Comparison of ENCODE assay signal across 23 cellular contexts in the genomic region with DNA sequence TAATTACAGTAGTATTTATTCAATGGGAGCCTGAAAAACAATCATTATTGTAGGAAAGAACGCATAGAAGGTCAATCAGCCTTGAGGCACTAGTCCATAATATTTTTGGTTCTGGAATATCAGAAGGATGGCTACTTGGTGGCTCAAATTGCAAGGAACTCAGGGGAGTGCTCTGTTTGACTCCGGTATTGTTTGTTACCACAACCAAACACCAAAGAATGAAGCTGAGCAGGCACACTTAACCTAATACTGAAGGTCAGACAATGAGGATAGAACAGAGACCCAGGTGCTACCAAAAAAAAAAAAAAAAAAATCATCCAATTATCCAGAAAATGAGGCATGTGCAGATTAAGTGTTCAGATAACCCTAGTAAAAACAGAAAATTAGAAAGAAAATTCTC. TPM values are rescaled to one million over a fixed set of nuclear protein-coding genes. Genes with fewer than 3 reads are reported as not detected.
DNase-seq lines count a peak whose midpoint lies in the region; ATAC-seq and TF ChIP-seq lines count a peak whose summit lies in the region.
"Had no signal": no experiment of that assay in that cellular context is flagged by ENCODE, and none has a peak within 500 bp of the region (broad histone marks: within the 10 kb centered on the region; RNA-seq: fewer than 3 reads in every experiment).

No MANE protein-coding gene starts in this region.

- no peak for DNase-seq in activated CD4-positive, alpha-beta T cell treated with anti-CD3 and anti-CD28 coated beads for 36 hours
- DNase-seq in activated CD4-positive, alpha-beta T cell treated with anti-CD3 and anti-CD28 coated beads, Interleukin-2, amount 50 U/mL, for 4 hours, result no peak
- no peak for DNase-seq in CD8-positive, alpha-beta memory T cell
- DNase-seq in WTC11 (ENCODE audit: low spot score) (no peak), naive B cell (no peak), posterior cingulate gyrus (no peak)
- DNase-seq: ACHN; activated CD4-positive, alpha-beta T cell treated with anti-CD3 and anti-CD28 coated beads for 4 hours; cerebellar nuclear complex; DMS53; esophagus squamous epithelium; left lung; midbrain; NCI-H1417; stimulated activated CD4-positive, alpha-beta T cell treated with anti-CD3 and anti-CD28 coated beads, Interleukin-4, amount 100 ng/mL, for 1 hour had no signal

- H3K4me1 Mint-ChIP-seq in activated CD4-positive, alpha-beta T cell treated with anti-CD3 and anti-CD28 coated beads for 36 hours, result peaks cover 31% of the 10 kb centered on the region
- peaks cover 68 to 81% (median 77%) of the 10 kb centered on the region in 3 donors for H3K4me1 Mint-ChIP-seq in CD8-positive, alpha-beta memory T cell
- H3K4me1 Mint-ChIP-seq in WTC11 (peaks cover 40% of the 10 kb centered on the region), naive B cell (peaks cover 29 to 60% (median 47%) of the 10 kb centered on the region in 3 donors)

- no peak for TF ChIP-seq CTCF in WTC11 (IDR thresholded peaks at IDR 0.05)

- H3K9me3 Mint-ChIP-seq in activated CD4-positive, alpha-beta T cell treated with anti-CD3 and anti-CD28 coated beads for 36 hours (ENCODE audit: low read depth), result no peaks in the 10 kb centered on the region
- no peaks in the 10 kb centered on the region for H3K9me3 Mint-ChIP-seq in CD8-positive, alpha-beta memory T cell
- H3K9me3 Mint-ChIP-seq in WTC11 (no peaks in the 10 kb centered on the region), naive B cell (no peaks in the 10 kb centered on the region)
- H3K9me3 Mint-ChIP-seq: CD14-positive monocyte had no signal

- no peaks in the 10 kb centered on the region for H3K36me3 ChIP-seq in CD8-positive, alpha-beta memory T cell (ENCODE audit: insufficient read depth, low read length)
- H3K36me3 ChIP-seq: ascending aorta, esophagus squamous epithelium, HAP-1, left lung, vagina had no signal

- peak overlapping the region; percentile 48 for H3K4me3 ChIP-seq in CD8-positive, alpha-beta memory T cell (ENCODE audit: low read length)
- H3K4me3 ChIP-seq: ascending aorta, esophagus squamous epithelium, GM12878, HAP-1, left lung, smooth muscle cell, vagina had no signal

- peak overlapping the region; percentile 79 for H3K4me3 Mint-ChIP-seq in activated CD4-positive, alpha-beta T cell treated with anti-CD3 and anti-CD28 coated beads for 36 hours
- H3K4me3 Mint-ChIP-seq in CD8-positive, alpha-beta memory T cell, result peak overlapping the region in 6 of 7 donors; percentile 71 to 85 (median 77)
- H3K4me3 Mint-ChIP-seq in WTC11 (no peak overlapping the region), naive B cell (peak overlapping the region in 2 of 8 donors; percentile 12 to 23)
- H3K4me3 Mint-ChIP-seq: CD14-positive monocyte had no signal

- ATAC-seq in activated CD4-positive, alpha-beta T cell treated with anti-CD3 and anti-CD28 coated beads for 36 hours, result no peak
- peak; percentile 55 for ATAC-seq in WTC11
- ATAC-seq in naive B cell (ENCODE audit: low read depth in 2 of 2), result no peak
- no peak for ATAC-seq in GM21515 (IDR thresholded peaks at IDR 0.05; ENCODE audit: unreplicated experiment)
- ATAC-seq in GM21619 (IDR thresholded peaks at IDR 0.05; ENCODE audit: unreplicated experiment), result no peak
- ATAC-seq: GM12878, left lung had no signal

- H3K27ac ChIP-seq in CD8-positive, alpha-beta memory T cell (ENCODE audit: low read depth, low read length), result no peak overlapping the region
- H3K27ac ChIP-seq: ascending aorta, esophagus squamous epithelium, left lung, vagina had no signal

- CTCF ChIA-PET in activated CD4-positive, alpha-beta T cell treated with anti-CD3 and anti-CD28 coated beads for 36 hours (lab: Charles Lee), result interaction anchor here (0.6 to 1.7 kb wide), 9 partner anchors 8 to 553 kb away, joined by 3 to 4 read pairs (median 3); no protein-coding TSS in a partner anchor
- CTCF ChIA-PET in CD8-positive, alpha-beta memory T cell (lab: Charles Lee), result interaction anchor here (0.7 to 1.4 kb wide), 3 partner anchors 10 to 248 kb away, joined by 3 read pairs; no protein-coding TSS in a partner anchor
- CTCF ChIA-PET in WTC11 (lab: Charles Lee), result interaction anchor here (0.7 to 1.2 kb wide), 5 partner anchors 8 to 1590 kb away, joined by 3 to 5 read pairs (median 3); no protein-coding TSS in a partner anchor

- POLR2A ChIA-PET in activated CD4-positive, alpha-beta T cell treated with anti-CD3 and anti-CD28 coated beads for 36 hours (lab: Charles Lee), result interaction anchor here (0.5 to 0.7 kb wide), 4 partner anchors 15 to 350 kb away, joined by 3 to 7 read pairs (median 3); no protein-coding TSS in a partner anchor
- POLR2A ChIA-PET in CD8-positive, alpha-beta memory T cell (lab: Charles Lee), result interaction anchor here (1.0 kb wide), 1 partner anchor 9 kb away, joined by 5 read pairs; no protein-coding TSS in a partner anchor
- POLR2A ChIA-PET in WTC11 (lab: Charles Lee), result no interaction called here

- intact Hi-C loops in activated CD4-positive, alpha-beta T cell treated with anti-CD3 and anti-CD28 coated beads for 36 hours (cut with DNase I, micrococcal nuclease), result loop anchor here in 1 of 2 experiments (5.0 kb wide), 1 partner anchor 551 kb away; no protein-coding TSS in a partner anchor
- intact Hi-C loops in posterior cingulate gyrus (cut with DNase I), result no loop called here

- peaks cover 43% of the 10 kb centered on the region for H3K4me1 ChIP-seq in CD8-positive, alpha-beta memory T cell (ENCODE audit: insufficient read depth, low read length)
- H3K4me1 ChIP-seq: ascending aorta, esophagus squamous epithelium, vagina had no signal

- H3K36me3 Mint-ChIP-seq in activated CD4-positive, alpha-beta T cell treated with anti-CD3 and anti-CD28 coated beads for 36 hours (ENCODE audit: low read depth), result peaks cover 88% of the 10 kb centered on the region
- H3K36me3 Mint-ChIP-seq in CD8-positive, alpha-beta memory T cell, result peaks cover 0 to 3% (median 0%) of the 10 kb centered on the region in 3 donors
- no peaks in the 10 kb centered on the region for H3K36me3 Mint-ChIP-seq in WTC11
- no peaks in the 10 kb centered on the region for H3K36me3 Mint-ChIP-seq in naive B cell
- H3K36me3 Mint-ChIP-seq: CD14-positive monocyte had no signal

- H3K27me3 ChIP-seq in CD8-positive, alpha-beta memory T cell (ENCODE audit: insufficient read depth, low read length, poor library complexity, severe bottlenecking), result no peaks in the 10 kb centered on the region
- H3K27me3 ChIP-seq: ascending aorta, vagina had no signal

- H3K27ac Mint-ChIP-seq in activated CD4-positive, alpha-beta T cell treated with anti-CD3 and anti-CD28 coated beads for 36 hours, result peak overlapping the region; percentile 99
- H3K27ac Mint-ChIP-seq in CD8-positive, alpha-beta memory T cell, result peak overlapping the region; percentile 37 to 96 (median 88)
- H3K27ac Mint-ChIP-seq in WTC11 (peak overlapping the region; percentile 58; the same call in 1 of the 2 replicates), naive B cell (peak overlapping the region in 4 of 6 donors; percentile 14 to 67 (median 53))
- H3K27ac Mint-ChIP-seq: CD14-positive monocyte had no signal

- H3K27me3 Mint-ChIP-seq in activated CD4-positive, alpha-beta T cell treated with anti-CD3 and anti-CD28 coated beads for 36 hours, result no peaks in the 10 kb centered on the region
- H3K27me3 Mint-ChIP-seq in CD8-positive, alpha-beta memory T cell, result peaks cover 0 to 3% of the 10 kb centered on the region in 2 donors
- H3K27me3 Mint-ChIP-seq in WTC11 (ENCODE audit: low read depth) (no peaks in the 10 kb centered on the region), naive B cell (no peaks in the 10 kb centered on the region)

- no peaks in the 10 kb centered on the region for H3K9me3 ChIP-seq in CD8-positive, alpha-beta memory T cell (ENCODE audit: low read length)
- H3K9me3 ChIP-seq: ascending aorta, esophagus squamous epithelium, HAP-1, left lung, vagina had no signal

TF ChIP-seq in WTC11, 78 proteins besides CTCF, POLR2A, EP300 and RAD21 (continues in another document):
- TF ChIP-seq NR2C2 (CRISPR knock-in tag; IDR thresholded peaks at IDR 0.05) (no peak), RELA (CRISPR knock-in tag; IDR thresholded peaks at IDR 0.05; ENCODE audit: borderline replicate concordance) (no peak), FOXJ3 (CRISPR knock-in tag; IDR thresholded peaks at IDR 0.05; ENCODE audit: borderline replicate concordance) (no peak), ELF4 (CRISPR knock-in tag; IDR thresholded peaks at IDR 0.05; ENCODE audit: low read depth) (no peak)
- TF ChIP-seq, protein P1, sequence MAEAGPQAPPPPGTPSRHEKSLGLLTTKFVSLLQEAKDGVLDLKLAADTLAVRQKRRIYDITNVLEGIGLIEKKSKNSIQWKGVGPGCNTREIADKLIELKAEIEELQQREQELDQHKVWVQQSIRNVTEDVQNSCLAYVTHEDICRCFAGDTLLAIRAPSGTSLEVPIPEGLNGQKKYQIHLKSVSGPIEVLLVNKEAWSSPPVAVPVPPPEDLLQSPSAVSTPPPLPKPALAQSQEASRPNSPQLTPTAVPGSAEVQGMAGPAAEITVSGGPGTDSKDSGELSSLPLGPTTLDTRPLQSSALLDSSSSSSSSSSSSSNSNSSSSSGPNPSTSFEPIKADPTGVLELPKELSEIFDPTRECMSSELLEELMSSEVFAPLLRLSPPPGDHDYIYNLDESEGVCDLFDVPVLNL (CRISPR knock-in tag; IDR thresholded peaks at IDR 0.05; ENCODE audit: borderline replicate concordance, low read depth), result no peak
- TF ChIP-seq, protein P2, sequence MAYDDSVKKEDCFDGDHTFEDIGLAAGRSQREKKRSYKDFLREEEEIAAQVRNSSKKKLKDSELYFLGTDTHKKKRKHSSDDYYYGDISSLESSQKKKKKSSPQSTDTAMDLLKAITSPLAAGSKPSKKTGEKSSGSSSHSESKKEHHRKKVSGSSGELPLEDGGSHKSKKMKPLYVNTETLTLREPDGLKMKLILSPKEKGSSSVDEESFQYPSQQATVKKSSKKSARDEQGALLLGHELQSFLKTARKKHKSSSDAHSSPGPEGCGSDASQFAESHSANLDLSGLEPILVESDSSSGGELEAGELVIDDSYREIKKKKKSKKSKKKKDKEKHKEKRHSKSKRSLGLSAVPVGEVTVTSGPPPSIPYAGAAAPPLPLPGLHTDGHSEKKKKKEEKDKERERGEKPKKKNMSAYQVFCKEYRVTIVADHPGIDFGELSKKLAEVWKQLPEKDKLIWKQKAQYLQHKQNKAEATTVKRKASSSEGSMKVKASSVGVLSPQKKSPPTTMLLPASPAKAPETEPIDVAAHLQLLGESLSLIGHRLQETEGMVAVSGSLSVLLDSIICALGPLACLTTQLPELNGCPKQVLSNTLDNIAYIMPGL (CRISPR knock-in tag; IDR thresholded peaks at IDR 0.05), result no peak

RNA-seq across cellular contexts. Expression of a gene that starts 11.1 kb away (rescaled TPM):
- 100 to 1,000 TPM; 471 to 590 TPM for total RNA-seq in activated CD4-positive, alpha-beta T cell treated with anti-CD3 and anti-CD28 coated beads for 36 hours
- total RNA-seq in CD8-positive, alpha-beta memory T cell, result 100 to 1,000 TPM; 158 to 163 TPM
- 89.6 TPM for polyA plus RNA-seq in CD8-positive, alpha-beta memory T cell
- total RNA-seq in WTC11 (2021), result 31.1 to 36.8 TPM (median 36.2 TPM) in 3 replicates
- polyA plus RNA-seq in naive B cell (ENCODE audit: low read depth in 6 of 6), result 10 to 100 TPM; 44.5 to 68.6 (median 58.7) TPM
